Comparison of ENCODE assay signal across 9 cellular contexts in genomic region chr2:216635171-216635570, GRCh38. TPM values are rescaled to one million over a fixed set of nuclear protein-coding genes. Genes with fewer than 3 reads are reported as not detected.
DNase-seq lines count a peak whose midpoint lies in the region; TF ChIP-seq lines count a peak whose summit lies in the region.
"Had no signal": no experiment of that assay in that cellular context is flagged by ENCODE, and none has a peak within 500 bp of the region (broad histone marks: within the 10 kb centered on the region; RNA-seq: fewer than 3 reads in every experiment).

No MANE protein-coding gene starts in this region.

- CTCF ChIA-PET in BJ (lab: Yijun Ruan, JAX), result interaction anchor here (0.8 to 2.4 kb wide), 6 partner anchors 8 to 116 kb away, joined by 3 to 8 read pairs (median 3); no protein-coding TSS in a partner anchor

- intact Hi-C loops in colonic mucosa (cut with DNase I), result no loop called here
- intact Hi-C loops in head of caudate nucleus (cut with DNase I), result no loop called here

- no peak for TF ChIP-seq CTCF in BJ (IDR thresholded peaks at IDR 0.05; ENCODE audit: insufficient read depth, low read depth, low read length)
- TF ChIP-seq CTCF in colonic mucosa (IDR thresholded peaks at IDR 0.05), result no peak
- TF ChIP-seq CTCF in neural cell (IDR thresholded peaks at IDR 0.05; ENCODE audit: poor library complexity, severe bottlenecking), result no peak

- H3K9ac ChIP-seq in colonic mucosa (ENCODE audit: low read depth in 2 of 2, low read length in 2 of 2) (peak overlapping the region; percentile 60 to 82), neural cell (ENCODE audit: low read length) (peak overlapping the region; percentile 68)

- H3F3A ChIP-seq in neural cell (ENCODE audit: insufficient read depth, low read length, poor library complexity, severe bottlenecking), result peaks cover 4% of the 10 kb centered on the region

- H3K9me3 ChIP-seq in KOPT-K1 (ENCODE audit: insufficient read depth, low read length, poor library complexity, severe bottlenecking) (no peaks in the 10 kb centered on the region), colonic mucosa (no peaks in the 10 kb centered on the region), neural cell (ENCODE audit: low read length) (no peaks in the 10 kb centered on the region)

- DNase-seq in BJ (ENCODE audit: low read depth), result no peak
- DNase-seq in colonic mucosa, result no peak
- DNase-seq in DMS153 treated with DMSO at 0.1 percent for 48 hours (lab: John Stamatoyannopoulos, UW; ENCODE audit: unreplicated experiment), result no peak
- DNase-seq in head of caudate nucleus, result no peak
- DNase-seq in NCI-H1694 (lab: John Stamatoyannopoulos, UW), result no peak
- DNase-seq in NCI-H748 (lab: John Stamatoyannopoulos, UW; ENCODE audit: unreplicated experiment), result no peak
- DNase-seq: NCI-H2171 treated with DMSO at 0.1 percent for 48 hours had no signal

- H3K4me3 ChIP-seq in BJ (ENCODE audit: low read depth, low read length), result peak overlapping the region; percentile 56
- no peak overlapping the region for H3K4me3 ChIP-seq in colonic mucosa
- H3K4me3 ChIP-seq in neural cell (ENCODE audit: low read length), result peak overlapping the region; percentile 98

- TF ChIP-seq RAD21 in neural cell (conservative IDR thresholded peaks at IDR 0.05), result no peak

- no peak overlapping the region for H2AFZ ChIP-seq in neural cell (ENCODE audit: low read depth, low read length)

- POLR2A ChIA-PET in BJ (lab: Charles Lee), result interaction anchor here (0.6 to 0.7 kb wide), 2 partner anchors 8 to 825 kb away, joined by 4 to 6 read pairs; no protein-coding TSS in a partner anchor

- no peaks in the 10 kb centered on the region for H3K9me2 ChIP-seq in neural cell (ENCODE audit: insufficient read depth, low read length)

- H3K4me2 ChIP-seq in neural cell (ENCODE audit: low read length), result peak overlapping the region; percentile 94

- peaks cover 39% of the 10 kb centered on the region for H3K79me2 ChIP-seq in neural cell (replicated peaks; ENCODE audit: insufficient read depth, low read length)

- H3K4me1 ChIP-seq in colonic mucosa, result peaks cover 4% of the 10 kb centered on the region

- no peaks in the 10 kb centered on the region for H4K20me1 ChIP-seq in neural cell (ENCODE audit: insufficient read depth)

- H3K27ac ChIP-seq in KOPT-K1 (ENCODE audit: low read depth, low read length, poor library complexity, severe bottlenecking), result peak overlapping the region; percentile 68
- H3K27ac ChIP-seq in colonic mucosa, result no peak overlapping the region
- H3K27ac ChIP-seq in neural cell (ENCODE audit: low read length), result no peak overlapping the region

- H3K27me3 ChIP-seq in BJ (ENCODE audit: control insufficient read depth, insufficient read depth, low read length) (peaks cover 11% of the 10 kb centered on the region), colonic mucosa (peaks cover 11% of the 10 kb centered on the region), neural cell (ENCODE audit: insufficient read depth, low read depth, low read length) (no peaks in the 10 kb centered on the region)

- TF ChIP-seq EP300 in neural cell (conservative IDR thresholded peaks at IDR 0.05; ENCODE audit: poor library complexity, severe bottlenecking), result no peak

- H3K36me3 ChIP-seq in BJ (ENCODE audit: control insufficient read depth, insufficient read depth, low read length) (no peaks in the 10 kb centered on the region), KOPT-K1 (ENCODE audit: insufficient read depth, low read length) (peaks cover 35% of the 10 kb centered on the region), colonic mucosa (no peaks in the 10 kb centered on the region), neural cell (ENCODE audit: insufficient read depth, low read length) (no peaks in the 10 kb centered on the region)

TF ChIP-seq in neural cell, 6 proteins besides CTCF, POLR2A, EP300 and RAD21:
- TF ChIP-seq POLR2AphosphoS5 (IDR thresholded peaks at IDR 0.05) (no peak), MXI1 (conservative IDR thresholded peaks at IDR 0.05; ENCODE audit: poor library complexity, severe bottlenecking) (no peak), TAF1 (IDR thresholded peaks at IDR 0.05; ENCODE audit: low read depth) (no peak)
TF ChIP-seq in neural cell: peak in this region for 0.

RNA-seq across cellular contexts. Expression of gene IGFBP2, which starts 2.0 kb away (rescaled TPM):
- 122 and 142 TPM in 2 replicates for polyA plus RNA-seq in BJ (2011; rRNA removed)
- polyA minus RNA-seq in BJ (2011; rRNA and poly(A)+ RNA removed), result 30.7 and 38.3 TPM in 2 replicates
- 100 to 1,000 TPM; 106 to 177 TPM for total RNA-seq in colonic mucosa
- polyA plus RNA-seq in neural cell, result 150 and 174 TPM in 2 replicates
- polyA minus RNA-seq in neural cell, result 124 and 128 TPM in 2 replicates
